9 cellular contexts compared by ENCODE assay signal in the genomic region with DNA sequence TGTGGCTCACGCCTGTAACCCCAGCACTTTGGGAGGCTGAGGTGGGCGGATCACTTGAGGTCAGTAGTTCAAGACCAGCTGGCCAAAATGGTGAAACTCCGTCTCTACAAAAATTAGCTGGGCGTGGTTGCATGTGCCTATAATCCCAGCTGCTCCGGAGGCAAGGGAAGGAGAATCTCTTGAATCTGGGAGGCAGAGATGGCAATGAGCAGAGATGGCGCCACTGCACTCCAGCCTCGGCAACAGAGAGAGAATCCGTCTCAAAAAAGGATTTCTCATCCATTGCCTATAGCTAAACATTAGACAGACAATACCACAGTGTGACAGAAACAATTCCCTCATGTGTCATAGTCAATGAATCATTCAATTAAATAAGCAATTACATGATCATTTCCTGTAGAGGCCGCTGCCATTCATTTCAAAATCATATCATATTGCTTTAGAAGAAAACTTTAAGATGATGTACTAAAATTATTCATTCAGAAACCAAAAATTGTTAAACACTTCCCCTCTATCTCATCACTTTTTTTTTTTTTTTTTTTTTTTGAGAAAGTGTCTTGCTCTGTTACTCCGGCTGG.
DNase-seq lines count a peak whose midpoint lies in the region; ATAC-seq and TF ChIP-seq lines count a peak whose summit lies in the region.
"Had no signal": no experiment of that assay in that cellular context is flagged by ENCODE, and none has a peak within 500 bp of the region (broad histone marks: within the 10 kb centered on the region; RNA-seq: fewer than 3 reads in every experiment).

No MANE protein-coding gene starts in this region.

- TF ChIP-seq RAD21 in SK-N-SH (IDR thresholded peaks at IDR 0.05; ENCODE audit: low read length): no peak

- H3K79me2 ChIP-seq in ACC112 (ENCODE audit: control insufficient read depth, insufficient read depth, low read length, unreplicated experiment): no peaks in the 10 kb centered on the region
- no peaks in the 10 kb centered on the region for H3K79me2 ChIP-seq in SK-N-SH (ENCODE audit: insufficient read depth)

- no peaks in the 10 kb centered on the region for H3F3A ChIP-seq in SK-N-SH (replicated peaks; ENCODE audit: insufficient read depth)

- H3K9me3 ChIP-seq in SK-N-SH: no peaks in the 10 kb centered on the region

- no peaks in the 10 kb centered on the region for H4K20me1 ChIP-seq in SK-N-SH (ENCODE audit: insufficient read depth)

- ATAC-seq in GM18861 (IDR thresholded peaks at IDR 0.05; ENCODE audit: unreplicated experiment): peak; percentile 65
- ATAC-seq in GM21528 (IDR thresholded peaks at IDR 0.05; ENCODE audit: low FRiP score, unreplicated experiment): no peak
- no peak for ATAC-seq in GM21367 (IDR thresholded peaks at IDR 0.05; ENCODE audit: unreplicated experiment)
- ATAC-seq in left colon: no peak

- POLR2A ChIA-PET in SK-N-SH (lab: Yijun Ruan, JAX): no interaction called here

- WGBS in SK-N-SH (ENCODE audit: low lambda C conversion rate): 49% methylated on average over 10 of the region's 10 CpGs

- no peak overlapping the region for H3K9ac ChIP-seq in SK-N-SH

- H3K36me3 ChIP-seq in ACC112 (ENCODE audit: insufficient read depth, low read length) (no peaks in the 10 kb centered on the region), SK-N-SH (replicated peaks in 1 of 2; ENCODE audit: control insufficient read depth in 1 of 2, insufficient read depth in 2 of 2, low read length in 1 of 2) (no peaks in the 10 kb centered on the region)

- H3K27me3 ChIP-seq in ACC112 (ENCODE audit: insufficient read depth, low read length) (no peaks in the 10 kb centered on the region), SK-N-SH (ENCODE audit: insufficient read depth) (no peaks in the 10 kb centered on the region)

- no peaks in the 10 kb centered on the region for H3K9me2 ChIP-seq in SK-N-SH

- H2AFZ ChIP-seq in ACC112 (ENCODE audit: low read length, unreplicated experiment) (peak overlapping the region; percentile 69), SK-N-SH (ENCODE audit: low read depth) (no peak overlapping the region)

- peak overlapping the region; percentile 87 for H3K27ac ChIP-seq in ACC112 (ENCODE audit: low read depth, low read length)
- no peak overlapping the region; a peak in 1 of 4 replicates for H3K27ac ChIP-seq in SK-N-SH (ENCODE audit: low read depth in 2 of 2, low read length in 1 of 2)

- TF ChIP-seq CTCF in SK-N-SH (IDR thresholded peaks at IDR 0.05): peak; percentile 28; the same call in 1 of the 2 replicates
- TF ChIP-seq CTCF in fibroblast of villous mesenchyme (IDR thresholded peaks at IDR 0.05; ENCODE audit: insufficient read depth, low read depth, low read length): peak; percentile 30

- no peak overlapping the region for H3K4me2 ChIP-seq in SK-N-SH

- H3K4me1 ChIP-seq in ACC112 (ENCODE audit: control insufficient read depth, insufficient read depth, low read length, unreplicated experiment): peaks cover 12% of the 10 kb centered on the region
- no peaks in the 10 kb centered on the region for H3K4me1 ChIP-seq in SK-N-SH (ENCODE audit: control insufficient read depth in 1 of 2, insufficient read depth in 2 of 2, low read depth in 1 of 2, low read length in 1 of 2)

- H3K4me3 ChIP-seq in ACC112 (ENCODE audit: low read depth, low read length) (peak overlapping the region; percentile 13; the same call in 1 of the 2 replicates), SK-N-SH (ENCODE audit: low read depth in 2 of 2, low read length in 1 of 2) (no peak overlapping the region), fibroblast of villous mesenchyme (ENCODE audit: low read depth, low read length) (no peak overlapping the region)
- H3K4me3 ChIP-seq: lung had no signal

- CTCF ChIA-PET in SK-N-SH (lab: Yijun Ruan, JAX): no interaction called here

- intact Hi-C loops in left colon (cut with DNase I, micrococcal nuclease): loop anchor here in 1 of 2 donors (10.0 kb wide), 1 partner anchor 56 kb away; no protein-coding TSS in a partner anchor

- TF ChIP-seq EP300 in SK-N-SH (IDR thresholded peaks at IDR 0.05; ENCODE audit: borderline replicate concordance in 1 of 2, low read depth in 1 of 2, low read length in 1 of 2): peak in 1 of 2 experiments; percentile 29; a peak in 1 of 4 replicates

- DNase-seq in SK-N-SH: no peak
- DNase-seq in fibroblast of villous mesenchyme (ENCODE audit: low read depth): peak; percentile 78
- no peak for DNase-seq in DMS53 treated with DMSO at 0.1 percent for 48 hours (lab: John Stamatoyannopoulos, UW; ENCODE audit: unreplicated experiment)
- no peak for DNase-seq in left colon

TF ChIP-seq in SK-N-SH, 30 proteins besides CTCF, POLR2A, EP300 and RAD21:
- TF ChIP-seq TCF12 (IDR thresholded peaks at IDR 0.05) (peak; percentile 46; the same call in 1 of the 2 replicates), JUND (IDR thresholded peaks at IDR 0.05) (peak; percentile 36; the same call in 1 of the 2 replicates), FOSL2 (IDR thresholded peaks at IDR 0.05; ENCODE audit: borderline replicate concordance, low read depth) (peak; percentile 19; the same call in 1 of the 2 replicates), MEF2A (IDR thresholded peaks at IDR 0.05; ENCODE audit: borderline replicate concordance, low read depth) (no peak)
- TF ChIP-seq, protein P1, sequence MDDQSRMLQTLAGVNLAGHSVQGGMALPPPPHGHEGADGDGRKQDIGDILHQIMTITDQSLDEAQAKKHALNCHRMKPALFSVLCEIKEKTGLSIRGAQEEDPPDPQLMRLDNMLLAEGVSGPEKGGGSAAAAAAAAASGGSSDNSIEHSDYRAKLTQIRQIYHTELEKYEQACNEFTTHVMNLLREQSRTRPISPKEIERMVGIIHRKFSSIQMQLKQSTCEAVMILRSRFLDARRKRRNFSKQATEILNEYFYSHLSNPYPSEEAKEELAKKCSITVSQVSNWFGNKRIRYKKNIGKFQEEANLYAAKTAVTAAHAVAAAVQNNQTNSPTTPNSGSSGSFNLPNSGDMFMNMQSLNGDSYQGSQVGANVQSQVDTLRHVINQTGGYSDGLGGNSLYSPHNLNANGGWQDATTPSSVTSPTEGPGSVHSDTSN (IDR thresholded peaks at IDR 0.05): peak; percentile 77
- TF ChIP-seq, protein P2, sequence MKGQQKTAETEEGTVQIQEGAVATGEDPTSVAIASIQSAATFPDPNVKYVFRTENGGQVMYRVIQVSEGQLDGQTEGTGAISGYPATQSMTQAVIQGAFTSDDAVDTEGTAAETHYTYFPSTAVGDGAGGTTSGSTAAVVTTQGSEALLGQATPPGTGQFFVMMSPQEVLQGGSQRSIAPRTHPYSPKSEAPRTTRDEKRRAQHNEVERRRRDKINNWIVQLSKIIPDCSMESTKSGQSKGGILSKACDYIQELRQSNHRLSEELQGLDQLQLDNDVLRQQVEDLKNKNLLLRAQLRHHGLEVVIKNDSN (IDR thresholded peaks at IDR 0.05; ENCODE audit: borderline replicate concordance, low read depth): no peak
